In genomic region chr18:57586243-57587049, GRCh38 we compare ENCODE assay signal across 8 cellular contexts. TPM values are rescaled to one million over a fixed set of nuclear protein-coding genes. Genes with fewer than 3 reads are reported as not detected.
DNase-seq lines count a peak whose midpoint lies in the region; ATAC-seq and TF ChIP-seq lines count a peak whose summit lies in the region.

Gene FECH, minus strand, starts transcription at chr18:57586702. Its CDS starts 82 bp downstream, at chr18:57586620.

- H3K4me3 Mint-ChIP-seq in activated CD4-positive, alpha-beta memory T cell treated with anti-CD3 and anti-CD28 coated beads, Interleukin-2, amount 10 ng/mL, durations not matched to agents 7 days and 5 days: peak within 1 kb of the TSS; percentile 83

- H3K27ac ChIP-seq in AG04450 (ENCODE audit: low read depth, low read length): peak within 1 kb of the TSS; percentile 73
- H3K27ac ChIP-seq in lower lobe of right lung: peak within 1 kb of the TSS; percentile 92

- intact Hi-C loops in lower lobe of right lung (cut with DNase I): no loop called here

- H3K4me3 ChIP-seq in AG04450 (ENCODE audit: low read depth, low read length): peak within 1 kb of the TSS; percentile 87
- H3K4me3 ChIP-seq in lower lobe of right lung: peak within 1 kb of the TSS; percentile 85

- CTCF ChIA-PET in AG04450 (lab: Charles Lee): no interaction called here
- CTCF ChIA-PET in activated CD4-positive, alpha-beta memory T cell treated with anti-CD3 and anti-CD28 coated beads, Interleukin-2, amount 10 ng/mL, durations not matched to agents 7 days and 5 days (lab: Charles Lee): interaction anchor here (0.9 kb wide), 1 partner anchor 36 kb away, joined by 3 read pairs; no protein-coding TSS in a partner anchor

- H3K27me3 Mint-ChIP-seq in activated CD4-positive, alpha-beta memory T cell treated with anti-CD3 and anti-CD28 coated beads, Interleukin-2, amount 10 ng/mL, durations not matched to agents 7 days and 5 days: no peaks in the 10 kb centered on the region

- peaks cover 3% of the 10 kb centered on the region for H3K36me3 ChIP-seq in lower lobe of right lung

- TF ChIP-seq CTCF in AG04450 (IDR thresholded peaks at IDR 0.05; ENCODE audit: low read depth, low read length): no peak
- TF ChIP-seq CTCF in lower lobe of right lung (IDR thresholded peaks at IDR 0.05): peak; percentile 15

- POLR2A ChIA-PET in AG04450 (lab: Yijun Ruan, JAX): no interaction called here
- POLR2A ChIA-PET in activated CD4-positive, alpha-beta memory T cell treated with anti-CD3 and anti-CD28 coated beads, Interleukin-2, amount 10 ng/mL, durations not matched to agents 7 days and 5 days (lab: Charles Lee): interaction anchor here (0.9 to 3.7 kb wide), 3 partner anchors 34 to 934 kb away, joined by 3 to 16 read pairs (median 6); partner anchors contain the start of gene NARS1

- DNase-seq in AG04450 (ENCODE audit: low read depth, low spot score): peak; percentile 34
- peak; percentile 88 for DNase-seq in NCI-H69 (lab: John Stamatoyannopoulos, UW)
- peak; percentile 73 for DNase-seq in activated CD4-positive, alpha-beta memory T cell treated with anti-CD3 and anti-CD28 coated beads, Interleukin-2, amount 10 ng/mL, durations not matched to agents 7 days and 5 days
- DNase-seq in ecto neural progenitor cell (ENCODE audit: low spot score): peak; percentile 75
- DNase-seq in lower lobe of right lung: peak; percentile 90
- peak; percentile 38 to 64 (median 39) for DNase-seq in stimulated activated CD4-positive, alpha-beta T cell treated with anti-CD3 and anti-CD28 coated beads, TNF-alpha, amount 100 ng/mL, for 24 hours (ENCODE audit: low read depth in 3 of 3)

- no peaks in the 10 kb centered on the region for H3K9me3 Mint-ChIP-seq in activated CD4-positive, alpha-beta memory T cell treated with anti-CD3 and anti-CD28 coated beads, Interleukin-2, amount 10 ng/mL, durations not matched to agents 7 days and 5 days

- peak; percentile 94 for ATAC-seq in GM18867 (IDR thresholded peaks at IDR 0.05; ENCODE audit: unreplicated experiment)
- ATAC-seq in HG03097 (IDR thresholded peaks at IDR 0.05; ENCODE audit: low FRiP score, unreplicated experiment): peak; percentile 89
- ATAC-seq in lower lobe of right lung: peak; percentile 98 to 99

- peak within 1 kb of the TSS; percentile 49 for H3K27ac Mint-ChIP-seq in activated CD4-positive, alpha-beta memory T cell treated with anti-CD3 and anti-CD28 coated beads, Interleukin-2, amount 10 ng/mL, durations not matched to agents 7 days and 5 days

- H3K9me3 ChIP-seq in AG04450 (ENCODE audit: control insufficient read depth, insufficient read depth, low read length): no peaks in the 10 kb centered on the region
- H3K9me3 ChIP-seq in lower lobe of right lung: no peaks in the 10 kb centered on the region

- H3K36me3 Mint-ChIP-seq in activated CD4-positive, alpha-beta memory T cell treated with anti-CD3 and anti-CD28 coated beads, Interleukin-2, amount 10 ng/mL, durations not matched to agents 7 days and 5 days (ENCODE audit: low read depth): no peaks in the 10 kb centered on the region

- H3K27me3 ChIP-seq in AG04450 (ENCODE audit: control insufficient read depth, insufficient read depth, low read length) (no peaks in the 10 kb centered on the region), lower lobe of right lung (ENCODE audit: low read depth) (no peaks in the 10 kb centered on the region)

- peaks cover 22% of the 10 kb centered on the region for H3K4me1 Mint-ChIP-seq in activated CD4-positive, alpha-beta memory T cell treated with anti-CD3 and anti-CD28 coated beads, Interleukin-2, amount 10 ng/mL, durations not matched to agents 7 days and 5 days

- peaks cover 11% of the 10 kb centered on the region for H3K4me1 ChIP-seq in lower lobe of right lung

RNA-seq across cellular contexts. Expression of gene FECH, which starts in this region (rescaled TPM):
- polyA plus RNA-seq in AG04450 (2011; rRNA removed): 65.3 and 71.7 TPM in 2 replicates
- 32.7 and 41.0 TPM in 2 replicates for polyA minus RNA-seq in AG04450 (2011; rRNA and poly(A)+ RNA removed)
- 10 to 100 TPM; 14.4 to 18.1 TPM for total RNA-seq in activated CD4-positive, alpha-beta memory T cell treated with anti-CD3 and anti-CD28 coated beads, Interleukin-2, amount 10 ng/mL, durations not matched to agents 7 days and 5 days
- 25.7 TPM for total RNA-seq in lower lobe of right lung

Comparison
In these comparisons a context has a peak if more than half of its experiments do, and no peak if none do; other contexts are left out.
1. Peak in every context shown above with its lines: DNase-seq, ATAC-seq, H3K4me3 ChIP-seq and H3K27ac ChIP-seq.
2. DNase-seq: peak in every context shown above with its lines; median percentile 90 in lower lobe of right lung; 88 in NCI-H69; 75 in ecto neural progenitor cell; 73 in activated CD4-positive, alpha-beta memory T cell treated with anti-CD3 and anti-CD28 coated beads, Interleukin-2, amount 10 ng/mL, durations not matched to agents 7 days and 5 days; 39 in stimulated activated CD4-positive, alpha-beta T cell treated with anti-CD3 and anti-CD28 coated beads, TNF-alpha, amount 100 ng/mL, for 24 hours; 34 in AG04450.